In the genomic region with DNA sequence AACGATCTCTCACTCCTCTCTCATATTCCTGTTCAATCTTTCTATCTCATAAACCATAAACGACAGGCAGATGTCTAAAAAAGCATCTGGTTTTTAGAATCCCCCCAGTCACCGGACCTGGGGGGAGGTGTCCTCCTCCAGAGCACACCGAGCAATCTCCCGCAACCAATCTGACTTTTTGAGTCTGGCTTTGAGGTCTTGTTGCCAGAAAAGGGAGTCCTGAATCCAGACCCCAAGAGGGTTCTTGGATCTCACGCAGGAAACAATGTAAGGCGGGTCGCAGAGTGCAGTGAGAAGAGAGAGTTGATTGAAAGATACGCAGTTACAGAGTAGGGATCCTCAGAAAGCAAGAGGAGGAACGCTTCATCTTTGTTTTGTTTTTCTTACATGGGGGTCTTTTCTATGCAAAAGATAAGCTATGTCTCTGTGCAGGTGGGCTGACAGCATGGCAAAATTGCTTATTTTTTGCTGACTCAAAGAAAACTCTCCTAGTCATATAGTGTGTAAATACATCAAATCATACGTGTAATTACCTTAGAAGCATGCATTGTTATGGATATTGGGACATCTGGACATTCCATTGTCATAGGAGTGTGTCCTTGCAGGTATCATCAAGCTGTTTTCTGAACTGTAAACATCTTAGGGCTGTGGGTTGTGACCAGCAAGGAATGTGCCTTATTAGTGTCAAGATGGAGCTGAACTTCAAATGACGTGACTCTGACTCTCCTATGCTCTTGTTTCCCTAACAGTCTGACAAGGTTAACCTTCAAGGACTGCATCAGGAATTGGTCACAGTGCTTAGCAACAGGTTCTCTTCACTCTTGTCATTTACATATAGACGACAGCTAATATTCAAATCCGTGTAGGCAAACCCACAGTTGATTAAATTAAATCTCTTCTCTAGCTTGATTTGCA, we compare ENCODE assay signal across 12 cellular contexts.
DNase-seq lines count a peak whose midpoint lies in the region; ATAC-seq and TF ChIP-seq lines count a peak whose summit lies in the region.
"Had no signal": no experiment of that assay in that cellular context is flagged by ENCODE, and none has a peak within 500 bp of the region (broad histone marks: within the 10 kb centered on the region; RNA-seq: fewer than 3 reads in every experiment).

No MANE protein-coding gene starts in this region.

- TF ChIP-seq CTCF in GM13977 (IDR thresholded peaks at IDR 0.05; ENCODE audit: extremely low read depth, insufficient read depth, missing control alignments), result no peak
- TF ChIP-seq CTCF in OCI-LY7 (conservative IDR thresholded peaks at IDR 0.05; ENCODE audit: low read length), result no peak

- no peaks in the 10 kb centered on the region for H3K9me2 ChIP-seq in OCI-LY7 (ENCODE audit: insufficient read depth, low read length)

- H3K4me3 ChIP-seq in HUES6 (ENCODE audit: low read depth, low read length) (peak overlapping the region; percentile 62), iPS-20b (ENCODE audit: low read length) (peak overlapping the region; percentile 73), OCI-LY7 (ENCODE audit: low read depth, low read length, poor library complexity, severe bottlenecking) (no peak overlapping the region)

- H3K4me3 Mint-ChIP-seq in activated T-helper 17 cell treated with anti-CD3 and anti-CD28 coated beads, Interleukin-2, amount 50 U/mL, for 72 hours, result peak overlapping the region; percentile 30

- no peak overlapping the region for H3K4me2 ChIP-seq in OCI-LY7 (ENCODE audit: low read length)

- H3K27ac Mint-ChIP-seq in activated T-helper 17 cell treated with anti-CD3 and anti-CD28 coated beads, Interleukin-2, amount 50 U/mL, for 72 hours, result no peak overlapping the region

- H3K27me3 ChIP-seq in HUES6 (ENCODE audit: control insufficient read depth, insufficient read depth, low read length), result no peaks in the 10 kb centered on the region
- peaks cover 5% of the 10 kb centered on the region; the same call in 1 of the 2 replicates for H3K27me3 ChIP-seq in iPS-20b (ENCODE audit: insufficient read depth, low read length)
- H3K27me3 ChIP-seq: ascending aorta had no signal

- no peak overlapping the region for H2AFZ ChIP-seq in OCI-LY7 (ENCODE audit: low read length)

- CTCF ChIA-PET in OCI-LY7 (lab: Charles Lee; ENCODE audit: unreplicated experiment), result interaction anchor here (1.1 kb wide), 1 partner anchor 324 kb away, joined by 3 read pairs; no protein-coding TSS in a partner anchor

- H4K20me1 ChIP-seq in OCI-LY7 (ENCODE audit: insufficient read depth, low read length), result no peaks in the 10 kb centered on the region

- no peak for ATAC-seq in activated T-helper 17 cell treated with anti-CD3 and anti-CD28 coated beads, Interleukin-2, amount 50 U/mL, for 72 hours (replicated peaks)

- H3K9me3 Mint-ChIP-seq in activated T-helper 17 cell treated with anti-CD3 and anti-CD28 coated beads, Interleukin-2, amount 50 U/mL, for 72 hours, result no peaks in the 10 kb centered on the region

- no TSS peak for BruUV-seq in OCI-LY7 (replicated peaks; lab: Mats Ljungman, UMichigan)

- H3K9me3 ChIP-seq in HUES6 (ENCODE audit: control insufficient read depth, insufficient read depth, low read depth, low read length) (no peaks in the 10 kb centered on the region), iPS-20b (ENCODE audit: insufficient read depth, low read depth, low read length) (no peaks in the 10 kb centered on the region), OCI-LY7 (ENCODE audit: low read length) (no peaks in the 10 kb centered on the region)
- H3K9me3 ChIP-seq: ascending aorta had no signal

- H3K27ac ChIP-seq in HUES6 (ENCODE audit: low read depth, low read length) (peak overlapping the region; percentile 84), iPS-20b (ENCODE audit: low read length) (no peak overlapping the region), OCI-LY7 (ENCODE audit: low read depth, low read length, poor library complexity, severe bottlenecking) (no peak overlapping the region)
- H3K27ac ChIP-seq: ascending aorta, WERI-Rb-1 had no signal

- H3K4me1 ChIP-seq in HUES6 (ENCODE audit: control insufficient read depth, insufficient read depth, low read length) (peaks cover 31% of the 10 kb centered on the region), iPS-20b (ENCODE audit: insufficient read depth, low read length) (peaks cover 20% of the 10 kb centered on the region), OCI-LY7 (ENCODE audit: insufficient read depth, low read length, poor library complexity, severe bottlenecking) (no peaks in the 10 kb centered on the region)

- POLR2A ChIA-PET in OCI-LY7 (lab: Charles Lee), result interaction anchor here (0.5 to 1.0 kb wide), 8 partner anchors 10 to 1867 kb away, joined by 3 to 4 read pairs (median 3); no protein-coding TSS in a partner anchor

- intact Hi-C loops in OCI-LY7 (cut with micrococcal nuclease; ENCODE audit: unreplicated experiment), result no loop called here

- no peaks in the 10 kb centered on the region for H3K79me2 ChIP-seq in OCI-LY7 (ENCODE audit: insufficient read depth, low read depth, low read length)

- DNase-seq in retina, result peak; percentile 55
- no peak for DNase-seq in GM13977 (ENCODE audit: low spot score)
- DNase-seq in Ammon's horn (ENCODE audit: low spot score), result no peak
- DNase-seq in OCI-LY7 (ENCODE audit: low spot score), result no peak
- DNase-seq: activated T-cell treated with anti-CD3 and anti-CD28 coated beads, Interleukin-2, amount 50 U/mL, for 1 hour; COR-L47; substantia nigra; WERI-Rb-1 had no signal

- peaks cover 45% of the 10 kb centered on the region for H3K27me3 Mint-ChIP-seq in activated T-helper 17 cell treated with anti-CD3 and anti-CD28 coated beads, Interleukin-2, amount 50 U/mL, for 72 hours

- H3K4me1 Mint-ChIP-seq in activated T-helper 17 cell treated with anti-CD3 and anti-CD28 coated beads, Interleukin-2, amount 50 U/mL, for 72 hours, result peaks cover 4% of the 10 kb centered on the region

- H3K36me3 Mint-ChIP-seq in activated T-helper 17 cell treated with anti-CD3 and anti-CD28 coated beads, Interleukin-2, amount 50 U/mL, for 72 hours (ENCODE audit: low read depth), result no peaks in the 10 kb centered on the region

- in situ Hi-C loops in GM13977 (cut with MboI; ENCODE audit: low pct_unique_long_range_greater_than_20kb, low sequenced_read_pairs, unreplicated experiment), result loop anchor here (25.0 kb wide), 1 partner anchor 474 kb away; no protein-coding TSS in a partner anchor

- H3K36me3 ChIP-seq in HUES6 (ENCODE audit: control insufficient read depth, insufficient read depth, low read length), result no peaks in the 10 kb centered on the region
- H3K36me3 ChIP-seq in iPS-20b (ENCODE audit: insufficient read depth, low read depth, low read length), result no peaks in the 10 kb centered on the region
- no peaks in the 10 kb centered on the region for H3K36me3 ChIP-seq in OCI-LY7 (ENCODE audit: insufficient read depth, low read length)
- H3K36me3 ChIP-seq: ascending aorta, WERI-Rb-1 had no signal

- H3K9ac ChIP-seq in HUES6 (ENCODE audit: low read length), result peak overlapping the region; percentile 75
- peak overlapping the region; percentile 67 for H3K9ac ChIP-seq in iPS-20b (ENCODE audit: low read depth, low read length)
